Comparison of ENCODE assay signal across 11 cellular contexts in the genomic region with DNA sequence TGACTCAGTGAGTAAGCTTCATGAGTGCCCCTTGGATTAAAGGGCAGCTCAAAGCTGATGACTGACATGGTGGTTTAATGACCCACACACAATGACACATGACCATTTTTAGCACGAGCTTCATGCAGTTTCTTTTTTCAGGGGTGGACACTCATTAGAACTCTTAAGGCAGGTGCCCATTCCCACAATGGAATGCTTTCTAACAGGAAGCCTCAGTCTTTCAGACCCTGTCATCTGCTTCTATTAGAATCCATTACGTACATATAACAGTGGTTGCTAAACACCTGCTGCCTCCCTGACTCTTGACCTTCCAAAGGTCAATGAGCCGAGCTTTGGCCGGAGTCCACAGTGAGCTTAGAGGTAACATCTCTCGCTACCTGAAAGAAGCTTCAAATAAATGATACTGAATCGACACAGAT. TPM values are rescaled to one million over a fixed set of nuclear protein-coding genes. Genes with fewer than 3 reads are reported as not detected.
DNase-seq lines count a peak whose midpoint lies in the region; ATAC-seq and TF ChIP-seq lines count a peak whose summit lies in the region.
"Had no signal": no experiment of that assay in that cellular context is flagged by ENCODE, and none has a peak within 500 bp of the region (broad histone marks: within the 10 kb centered on the region; RNA-seq: fewer than 3 reads in every experiment).

No MANE protein-coding gene starts in this region.

- peak overlapping the region; percentile 99 for H3K27ac Mint-ChIP-seq in HFFc6
- H3K27ac Mint-ChIP-seq: activated B cell treated with CpG ODN at 0.5 μM for 24 hours, IgD-negative memory B cell had no signal

- peaks cover 0 to 4% (median 0%) of the 10 kb centered on the region in 3 donors for H3K9me3 ChIP-seq in gastroesophageal sphincter
- H3K9me3 ChIP-seq in skeletal muscle tissue (ENCODE audit: control insufficient read depth in 3 of 3, low read length in 3 of 3): no peaks in the 10 kb centered on the region

- H3K36me3 ChIP-seq in gastroesophageal sphincter (no peaks in the 10 kb centered on the region), skeletal muscle tissue (ENCODE audit: control insufficient read depth in 3 of 3, insufficient read depth in 3 of 3, low read length in 3 of 3) (no peaks in the 10 kb centered on the region)

- TF ChIP-seq POLR2A in gastroesophageal sphincter (IDR thresholded peaks at IDR 0.05): no peak

- H3K9me3 Mint-ChIP-seq in HFFc6: no peaks in the 10 kb centered on the region
- H3K9me3 Mint-ChIP-seq: activated B cell treated with CpG ODN at 0.5 μM for 24 hours had no signal

- no peak for TF ChIP-seq EP300 in gastroesophageal sphincter (IDR thresholded peaks at IDR 0.05)

- no peaks in the 10 kb centered on the region; the same call in 1 of the 2 replicates for H3K27me3 Mint-ChIP-seq in HFFc6 (ENCODE audit: insufficient read depth)
- H3K27me3 Mint-ChIP-seq: activated B cell treated with CpG ODN at 0.5 μM for 24 hours, IgD-negative memory B cell had no signal

- intact Hi-C loops in left colon (cut with DNase I, micrococcal nuclease): loop anchor here in 1 of 2 donors (2.0 to 5.0 kb wide), 2 partner anchors 53 to 67 kb away; no protein-coding TSS in a partner anchor

- H3K36me3 Mint-ChIP-seq in HFFc6 (ENCODE audit: low read depth): no peaks in the 10 kb centered on the region
- H3K36me3 Mint-ChIP-seq: IgD-negative memory B cell had no signal

- no peak for TF ChIP-seq CTCF in HFFc6 (IDR thresholded peaks at IDR 0.05)
- no peak for TF ChIP-seq CTCF in gastroesophageal sphincter (IDR thresholded peaks at IDR 0.05)
- no peak for TF ChIP-seq CTCF in GM13976 (IDR thresholded peaks at IDR 0.05; ENCODE audit: borderline replicate concordance, control extremely low read depth, extremely low read depth, insufficient read depth, missing control alignments)

- WGBS in gastroesophageal sphincter (ENCODE audit: low coverage in 1 of 2), 2 donors: 58 to 60% methylated on average over 6 of the region's 6 CpGs

- peak; percentile 51 for DNase-seq in HFFc6
- peak; percentile 54 to 78 for DNase-seq in SHP77 (lab: John Stamatoyannopoulos, UW)
- no peak for DNase-seq in left colon
- no peak for DNase-seq in GM13976 (ENCODE audit: low spot score)
- DNase-seq in stimulated activated CD4-positive, alpha-beta T cell treated with anti-CD3 and anti-CD28 coated beads, Interleukin-4, amount 100 ng/mL, for 4 hours: no peak
- DNase-seq: activated B cell treated with CpG ODN at 0.5 μM for 24 hours, midbrain had no signal

- peaks cover 47% of the 10 kb centered on the region for H3K4me1 Mint-ChIP-seq in HFFc6 (ENCODE audit: low read depth)

- no peaks in the 10 kb centered on the region for H3K27me3 ChIP-seq in gastroesophageal sphincter
- H3K27me3 ChIP-seq in skeletal muscle tissue (ENCODE audit: control insufficient read depth in 3 of 3, insufficient read depth in 3 of 3, low read length in 3 of 3): no peaks in the 10 kb centered on the region

- H3K27ac ChIP-seq in gastroesophageal sphincter (peak overlapping the region; percentile 88 to 95 (median 90)), skeletal muscle tissue (ENCODE audit: low read depth, low read length) (peak overlapping the region; percentile 86)

- no peak for ATAC-seq in gastroesophageal sphincter
- no peak for ATAC-seq in left colon
- ATAC-seq in HG03432 (IDR thresholded peaks at IDR 0.05; ENCODE audit: unreplicated experiment): no peak

- H3K9ac ChIP-seq in skeletal muscle tissue (ENCODE audit: low read depth in 1 of 3, low read length in 3 of 3): no peak overlapping the region

- H3K4me3 ChIP-seq in gastroesophageal sphincter (peak overlapping the region in 1 of 2 donors; percentile 40), skeletal muscle tissue (ENCODE audit: low read length in 3 of 3) (no peak overlapping the region)

- H3K4me1 ChIP-seq in gastroesophageal sphincter: peaks cover 10 to 68% (median 20%) of the 10 kb centered on the region in 3 donors
- H3K4me1 ChIP-seq in skeletal muscle tissue (ENCODE audit: control insufficient read depth in 3 of 3, insufficient read depth in 3 of 3, low read length in 3 of 3): peaks cover 26 to 29% (median 29%) of the 10 kb centered on the region in 3 donors

- H3K4me3 Mint-ChIP-seq in HFFc6: peak overlapping the region; percentile 86
- H3K4me3 Mint-ChIP-seq: activated B cell treated with CpG ODN at 0.5 μM for 24 hours had no signal

- in situ Hi-C loops in GM13976 (cut with MboI; ENCODE audit: low sequenced_read_pairs, unreplicated experiment): loop anchor here (25.0 kb wide), 1 partner anchor 283 kb away; a partner anchor contains a TSS

RNA-seq across cellular contexts. Expression of a gene that starts 27.4 kb away (rescaled TPM):
- total RNA-seq in HFFc6 (2021; fragmentation: NEBNext Ultra II Directional; extraction: Animal tissue kit (Norgen Biotek cat#: 25700)): under 1 TPM in 2 of 6 experiments, not detected in 4; 0.39 to 0.57 TPM
- 1 to 10 TPM in 2 of 4 donors, under 1 TPM in 2; 0.27 to 2.5 (median 1.1) TPM for total RNA-seq in gastroesophageal sphincter
- total RNA-seq in skeletal muscle tissue: under 0.01 TPM
- not detected for total RNA-seq in left colon
- total RNA-seq: activated B cell treated with CpG ODN at 0.5 μM for 24 hours had no signal

RNA-seq across cellular contexts. Expression of a gene that starts 47.3 kb away (rescaled TPM):
- 10 to 100 TPM; 10.3 to 21.8 (median 19.0) TPM for total RNA-seq in HFFc6 (2021; fragmentation: NEBNext Ultra II Directional; extraction: Animal tissue kit (Norgen Biotek cat#: 25700))
- total RNA-seq in gastroesophageal sphincter (100 to 1,000 TPM in 1 of 4 donors, 10 to 100 TPM in 3; 39.4 to 106 (median 99.2) TPM), skeletal muscle tissue (67.3 TPM), left colon (10 to 100 TPM; 22.5 to 28.7 TPM)

Comparison
In these comparisons a context has a peak if more than half of its experiments do, and no peak if none do; other contexts are left out.
1. DNase-seq: peak in HFFc6 (single experiment) and SHP77 (2 of 2); none in left colon (0 of 2), GM13976 (single experiment) and stimulated activated CD4-positive, alpha-beta T cell treated with anti-CD3 and anti-CD28 coated beads, Interleukin-4, amount 100 ng/mL, for 4 hours (0 of 2).